In genomic region chr11:114400222-114400973, GRCh38 we compare ENCODE assay signal across 8 cellular contexts. TPM values are rescaled to one million over a fixed set of nuclear protein-coding genes. Genes with fewer than 3 reads are reported as not detected.
DNase-seq lines count a peak whose midpoint lies in the region; ATAC-seq and TF ChIP-seq lines count a peak whose summit lies in the region.

TSS of gene C11orf71 (minus strand) at chr11:114400511. CDS start at chr11:114400331, 180 bp downstream.
TSS of gene RBM7 (plus strand) at chr11:114400666. CDS start at chr11:114400672, 6 bp downstream.

- peak; percentile 99 for DNase-seq in AG04450 (ENCODE audit: low read depth, low spot score)
- peak; percentile 90 for DNase-seq in NCI-H2196 treated with DMSO at 0.1 percent for 48 hours (lab: John Stamatoyannopoulos, UW; ENCODE audit: unreplicated experiment)
- peak; percentile 99 for DNase-seq in cardiac fibroblast (ENCODE audit: low read depth in 2 of 2)
- DNase-seq in immature natural killer cell: peak; percentile 96 to 98 (median 98)
- peak; percentile 94 for DNase-seq in smooth muscle cell of the brain vasculature (ENCODE audit: low read depth, low spot score)

- H3K27me3 Mint-ChIP-seq in immature natural killer cell (ENCODE audit: low read depth in 3 of 3): peaks cover 3 to 10% (median 8%) of the 10 kb centered on the region in 3 donors

- no peaks in the 10 kb centered on the region for H3K9me3 ChIP-seq in AG04450 (ENCODE audit: control insufficient read depth, insufficient read depth, low read length)

- H3K27ac Mint-ChIP-seq in immature natural killer cell: peak within 1 kb of the TSS; percentile 98 to 99 (median 99)

- ATAC-seq in GM18870 (IDR thresholded peaks at IDR 0.05; ENCODE audit: unreplicated experiment): peak; percentile 90
- peak; percentile 91 for ATAC-seq in HG03135 (IDR thresholded peaks at IDR 0.05; ENCODE audit: unreplicated experiment)

- H3K4me3 ChIP-seq in AG04450 (ENCODE audit: low read depth, low read length) (peak within 1 kb of the TSS; percentile 93), WI38 (ENCODE audit: low read depth, low read length) (peak within 1 kb of the TSS; percentile 96), cardiac fibroblast (replicated peaks in 1 of 2; ENCODE audit: low read depth in 2 of 2, low read length in 2 of 2) (peak within 1 kb of the TSS; percentile 60 to 76)

- TF ChIP-seq CTCF in AG04450 (IDR thresholded peaks at IDR 0.05; ENCODE audit: low read depth, low read length) (0 out of 2 replicates have a peak, but pooled peaks have one; percentile 1), WI38 (IDR thresholded peaks at IDR 0.05; ENCODE audit: low read depth, low read length) (no peak), cardiac fibroblast (IDR thresholded peaks at IDR 0.05; ENCODE audit: low read depth, low read length) (no peak)

- CTCF ChIA-PET in AG04450 (lab: Charles Lee): no interaction called here

- H3K27me3 ChIP-seq in AG04450 (ENCODE audit: control insufficient read depth, insufficient read depth, low read length): no peaks in the 10 kb centered on the region

- peaks cover 50 to 71% of the 10 kb centered on the region in 2 donors for H3K4me1 Mint-ChIP-seq in immature natural killer cell

- POLR2A ChIA-PET in AG04450 (lab: Yijun Ruan, JAX): no interaction called here

- H3K9me3 Mint-ChIP-seq in immature natural killer cell: no peaks in the 10 kb centered on the region

- H3K27ac ChIP-seq in AG04450 (ENCODE audit: low read depth, low read length): peak within 1 kb of the TSS; percentile 100

- H3K36me3 Mint-ChIP-seq in immature natural killer cell: peaks cover 0 to 2% (median 2%) of the 10 kb centered on the region in 3 donors

- peak within 1 kb of the TSS; percentile 96 to 97 (median 96) for H3K4me3 Mint-ChIP-seq in immature natural killer cell

RNA-seq across cellular contexts. Expression of gene C11orf71, which starts in this region (rescaled TPM):
- polyA plus RNA-seq in AG04450 (2011; rRNA removed) (3.8 and 4.5 TPM in 2 replicates), immature natural killer cell (10 to 100 TPM; 10.8 to 14.6 (median 13.8) TPM)
- 6.2 and 7.1 TPM in 2 replicates for polyA minus RNA-seq in AG04450 (2011; rRNA and poly(A)+ RNA removed)

RNA-seq across cellular contexts. Expression of gene RBM7, which starts in this region (rescaled TPM):
- polyA plus RNA-seq in AG04450 (2011; rRNA removed) (57.1 and 59.8 TPM in 2 replicates), immature natural killer cell (10 to 100 TPM; 29.4 to 46.5 (median 30.2) TPM)
- polyA minus RNA-seq in AG04450 (2011; rRNA and poly(A)+ RNA removed): 58.1 and 108 TPM in 2 replicates

Comparison
In these comparisons a context has a peak if more than half of its experiments do, and no peak if none do; other contexts are left out.
1. Peak in every context shown above with its lines: DNase-seq, ATAC-seq, H3K4me3 ChIP-seq and H3K27ac ChIP-seq.